18 cellular contexts compared by ENCODE assay signal in genomic region chr4:8877780-8878040, GRCh38. TPM values are rescaled to one million over a fixed set of nuclear protein-coding genes. Genes with fewer than 3 reads are reported as not detected.
DNase-seq lines count a peak whose midpoint lies in the region; ATAC-seq and TF ChIP-seq lines count a peak whose summit lies in the region.
"Had no signal": no experiment of that assay in that cellular context is flagged by ENCODE, and none has a peak within 500 bp of the region (broad histone marks: within the 10 kb centered on the region; RNA-seq: fewer than 3 reads in every experiment).

No MANE protein-coding gene starts in this region.

- no peak overlapping the region for H2BK120ac ChIP-seq in H9 (ENCODE audit: low read depth, low read length, poor library complexity, severe bottlenecking)

- DNase-seq in H9 (no peak), NCI-H69 (lab: John Stamatoyannopoulos, UW) (peak; percentile 66), NAMALWA (ENCODE audit: low spot score) (no peak)
- DNase-seq in activated CD4-positive, alpha-beta T cell treated with anti-CD3 and anti-CD28 coated beads for 1 hour, result no peak
- DNase-seq in activated T-helper 2 cell treated with anti-CD3 and anti-CD28 coated beads, Interferon-gamma antibody, Interleukin-2, Interleukin-4, amounts not matched to agents 10 μg/mL and 5 μg/mL and 100 μg/mL, durations not matched to agents 14 hours and 24 hours and 36 hours (ENCODE audit: low spot score), result no peak
- DNase-seq: 8988T; AML-193; C1 segment of cervical spinal cord; Calu3; CD4-positive, alpha-beta T cell; DMS 273 treated with DMSO at 0.1 percent for 48 hours; GOT3 had no signal

- H3K79me1 ChIP-seq in H9 (ENCODE audit: insufficient read depth, low read depth, low read length, poor library complexity, severe bottlenecking), result no peaks in the 10 kb centered on the region

- H3K9ac ChIP-seq in BLaER1 (no peak overlapping the region), H9 (ENCODE audit: extremely low read depth, insufficient read length, low read length) (no peak overlapping the region)

- intact Hi-C loops in activated T-helper 2 cell treated with anti-CD3 and anti-CD28 coated beads, Interferon-gamma antibody, Interleukin-2, Interleukin-4, amounts not matched to agents 10 μg/mL and 5 μg/mL and 100 μg/mL, durations not matched to agents 14 hours and 24 hours and 36 hours (cut with micrococcal nuclease), result no loop called here

- no peaks in the 10 kb centered on the region for H3K36me3 ChIP-seq in BLaER1

- no peak overlapping the region for H3K56ac ChIP-seq in H9 (ENCODE audit: insufficient read length, low read depth, low read length)

- H3T11ph ChIP-seq in H9 (ENCODE audit: low read length), result no peak overlapping the region

- no peak overlapping the region for H2BK12ac ChIP-seq in H9 (ENCODE audit: insufficient read length, low read depth, low read length)

- H3K4me3 ChIP-seq in BLaER1, result no peak overlapping the region
- peak overlapping the region; percentile 34 for H3K4me3 ChIP-seq in iPS-18c (ENCODE audit: insufficient read depth, low read depth, low read length)

- H3K9me3 ChIP-seq in BLaER1 (peaks cover 17% of the 10 kb centered on the region), H9 (ENCODE audit: control insufficient read depth, low read depth, low read length) (no peaks in the 10 kb centered on the region), iPS-18c (ENCODE audit: control insufficient read depth, insufficient read depth, low read length) (no peaks in the 10 kb centered on the region)

- H3K4me3 Mint-ChIP-seq in H9, result no peak overlapping the region
- no peak overlapping the region for H3K4me3 Mint-ChIP-seq in activated T-helper 2 cell treated with anti-CD3 and anti-CD28 coated beads, Interferon-gamma antibody, Interleukin-2, Interleukin-4, amounts not matched to agents 10 μg/mL and 5 μg/mL and 100 μg/mL, durations not matched to agents 14 hours and 24 hours and 36 hours (ENCODE audit: low read depth)
- H3K4me3 Mint-ChIP-seq: CD4-positive, alpha-beta T cell; IgD-negative memory B cell had no signal

- H2AFZ ChIP-seq in H9 (ENCODE audit: low read length), result no peak overlapping the region

- no peak overlapping the region for H3K23ac ChIP-seq in H9 (ENCODE audit: insufficient read length, low read depth, low read length)

- H3K79me2 ChIP-seq in H9 (ENCODE audit: insufficient read depth, low read length), result no peaks in the 10 kb centered on the region

- H2BK15ac ChIP-seq in H9 (ENCODE audit: low read depth, low read length), result no peak overlapping the region

- peaks cover 9 to 33% of the 10 kb centered on the region in 2 experiments; a peak in 3 of 4 replicates for H3K4me1 Mint-ChIP-seq in H9
- no peaks in the 10 kb centered on the region for H3K4me1 Mint-ChIP-seq in activated T-helper 2 cell treated with anti-CD3 and anti-CD28 coated beads, Interferon-gamma antibody, Interleukin-2, Interleukin-4, amounts not matched to agents 10 μg/mL and 5 μg/mL and 100 μg/mL, durations not matched to agents 14 hours and 24 hours and 36 hours (ENCODE audit: low read depth)

- no peak overlapping the region for H3K14ac ChIP-seq in H9 (ENCODE audit: insufficient read depth, low read length)

- peaks cover 44% of the 10 kb centered on the region for H3K27me3 ChIP-seq in BLaER1
- peaks cover 78% of the 10 kb centered on the region for H3K27me3 ChIP-seq in H9 (ENCODE audit: insufficient read depth, low read length)

- H3K9me3 Mint-ChIP-seq in H9, result peaks cover 2 to 11% of the 10 kb centered on the region in 2 experiments; a peak in 3 of 5 replicates
- no peaks in the 10 kb centered on the region for H3K9me3 Mint-ChIP-seq in activated T-helper 2 cell treated with anti-CD3 and anti-CD28 coated beads, Interferon-gamma antibody, Interleukin-2, Interleukin-4, amounts not matched to agents 10 μg/mL and 5 μg/mL and 100 μg/mL, durations not matched to agents 14 hours and 24 hours and 36 hours
- H3K9me3 Mint-ChIP-seq: CD4-positive, alpha-beta T cell had no signal

- H3K18ac ChIP-seq in H9 (ENCODE audit: insufficient read length, low read depth, low read length), result no peak overlapping the region

- no peak overlapping the region for H4K5ac ChIP-seq in H9 (ENCODE audit: insufficient read length, low read depth, low read length)

- no peaks in the 10 kb centered on the region; a peak in 1 of 7 replicates for H3K36me3 Mint-ChIP-seq in H9 (ENCODE audit: insufficient read depth in 1 of 3, low read depth in 3 of 3)
- no peaks in the 10 kb centered on the region for H3K36me3 Mint-ChIP-seq in activated T-helper 2 cell treated with anti-CD3 and anti-CD28 coated beads, Interferon-gamma antibody, Interleukin-2, Interleukin-4, amounts not matched to agents 10 μg/mL and 5 μg/mL and 100 μg/mL, durations not matched to agents 14 hours and 24 hours and 36 hours (ENCODE audit: low read depth)

- ATAC-seq in GM19395 (IDR thresholded peaks at IDR 0.05; ENCODE audit: unreplicated experiment), result no peak
- ATAC-seq: HCT116 had no signal

- no peak overlapping the region for H3K27ac Mint-ChIP-seq in H9
- H3K27ac Mint-ChIP-seq in activated T-helper 2 cell treated with anti-CD3 and anti-CD28 coated beads, Interferon-gamma antibody, Interleukin-2, Interleukin-4, amounts not matched to agents 10 μg/mL and 5 μg/mL and 100 μg/mL, durations not matched to agents 14 hours and 24 hours and 36 hours, result no peak overlapping the region
- H3K27ac Mint-ChIP-seq: CD4-positive, alpha-beta T cell; IgD-negative memory B cell had no signal

- no peak overlapping the region for H3K4ac ChIP-seq in H9 (ENCODE audit: low read depth, low read length)

- H2BK20ac ChIP-seq in H9 (ENCODE audit: low read depth, low read length, poor library complexity, severe bottlenecking), result no peak overlapping the region

- H3K23me2 ChIP-seq in H9 (ENCODE audit: insufficient read length, low read depth, low read length, poor library complexity, severe bottlenecking), result no peaks in the 10 kb centered on the region

- no peak overlapping the region for H2AK5ac ChIP-seq in H9 (ENCODE audit: insufficient read length, low read length)

- WGBS in H9 (ENCODE audit: extremely low coverage, insufficient read length, low lambda C conversion rate), result no CpG with 5 or more reads among the region's 12 CpGs

- H4K8ac ChIP-seq in H9 (replicated peaks; ENCODE audit: insufficient read length, low read depth, low read length), result no peak overlapping the region

- peaks cover 97% of the 10 kb centered on the region for H3K27me3 Mint-ChIP-seq in H9 (ENCODE audit: low read depth)
- peaks cover 52% of the 10 kb centered on the region for H3K27me3 Mint-ChIP-seq in activated T-helper 2 cell treated with anti-CD3 and anti-CD28 coated beads, Interferon-gamma antibody, Interleukin-2, Interleukin-4, amounts not matched to agents 10 μg/mL and 5 μg/mL and 100 μg/mL, durations not matched to agents 14 hours and 24 hours and 36 hours (ENCODE audit: low read depth)

- no peak overlapping the region for H2BK5ac ChIP-seq in H9 (ENCODE audit: insufficient read length, low read length)

- peak overlapping the region; percentile 39 for H3K4me2 ChIP-seq in BLaER1
- peak overlapping the region; percentile 68 for H3K4me2 ChIP-seq in H9 (ENCODE audit: insufficient read depth, insufficient read length, low read length)

- H3K27ac ChIP-seq in BLaER1 (no peak overlapping the region), H9 (ENCODE audit: insufficient read length, low read depth, low read length) (no peak overlapping the region)
- H3K27ac ChIP-seq: HL-60 had no signal

- no peaks in the 10 kb centered on the region for H4K20me1 ChIP-seq in BLaER1
- no peaks in the 10 kb centered on the region for H4K20me1 ChIP-seq in H9 (ENCODE audit: control insufficient read depth, insufficient read depth, insufficient read length)

- H3K4me1 ChIP-seq in BLaER1 (peaks cover 28% of the 10 kb centered on the region), H9 (ENCODE audit: insufficient read depth, low read length) (no peaks in the 10 kb centered on the region)

- TF ChIP-seq CTCF in H9 (conservative IDR thresholded peaks at IDR 0.05), result no peak

- no peak overlapping the region for H4K91ac ChIP-seq in H9 (ENCODE audit: insufficient read length, low read depth, low read length)

RNA-seq across cellular contexts. Expression of gene HMX1, which starts 6.1 kb away (rescaled TPM):
- 0.26 and 0.31 TPM in 2 replicates for total RNA-seq in H9 (2021)
- not detected in 2 replicates for total RNA-seq in activated T-helper 2 cell treated with anti-CD3 and anti-CD28 coated beads, Interferon-gamma antibody, Interleukin-2, Interleukin-4, amounts not matched to agents 10 μg/mL and 5 μg/mL and 100 μg/mL, durations not matched to agents 14 hours and 24 hours and 36 hours
- total RNA-seq: Calu3; CD4-positive, alpha-beta T cell had no signal
